8 cellular contexts compared by ENCODE assay signal in genomic region chr18:24726727-24727539, GRCh38.
DNase-seq lines count a peak whose midpoint lies in the region; ATAC-seq, FAIRE-seq and TF ChIP-seq lines count a peak whose summit lies in the region.

No MANE protein-coding gene starts in this region.

- no peak overlapping the region for H4K8ac ChIP-seq in H1 (ENCODE audit: extremely low read depth, insufficient read depth, low read length)

- no peaks in the 10 kb centered on the region for H3K36me3 ChIP-seq in H1 (ENCODE audit: control insufficient read depth in 2 of 4, insufficient read depth in 4 of 4, low read length in 3 of 4)

- H3K4me2 ChIP-seq in H1 (ENCODE audit: insufficient read depth in 1 of 2, low read depth in 2 of 2, low read length in 2 of 2): 0 out of 4 replicates have a peak overlapping the region, but pooled peaks of 1 of the 2 experiments have one; percentile 8

- no peak overlapping the region for H3K27ac ChIP-seq in H1 (ENCODE audit: low read depth, low read length)

- H2AFZ ChIP-seq in H1 (ENCODE audit: low read length): no peak overlapping the region

- no peak overlapping the region for H3K56ac ChIP-seq in H1 (replicated peaks; ENCODE audit: insufficient read length, low read depth, low read length)

- H2BK5ac ChIP-seq in H1 (ENCODE audit: low read depth, low read length): no peak overlapping the region; the same call in 1 of the 2 replicates

- no peak overlapping the region for H2AK5ac ChIP-seq in H1 (ENCODE audit: low read depth, low read length)

- no peak for ATAC-seq in GM19324 (IDR thresholded peaks at IDR 0.05; ENCODE audit: low FRiP score, unreplicated experiment)

- no peaks in the 10 kb centered on the region for H3K4me1 Mint-ChIP-seq in activated CD4-positive, alpha-beta memory T cell treated with anti-CD3 and anti-CD28 coated beads for 36 hours (ENCODE audit: low read depth)

- no peaks in the 10 kb centered on the region for H3K27me3 Mint-ChIP-seq in activated CD4-positive, alpha-beta memory T cell treated with anti-CD3 and anti-CD28 coated beads for 36 hours

- H3K23me2 ChIP-seq in H1 (ENCODE audit: low read depth, low read length): no peaks in the 10 kb centered on the region

- H3K79me2 ChIP-seq in H1 (ENCODE audit: control insufficient read depth in 1 of 2, insufficient read depth in 2 of 2, low read length in 2 of 2): no peaks in the 10 kb centered on the region

- no peak overlapping the region for H3K23ac ChIP-seq in H1 (ENCODE audit: insufficient read length)

- no peaks in the 10 kb centered on the region for H4K20me1 ChIP-seq in H1 (replicated peaks in 1 of 2; ENCODE audit: control insufficient read depth in 1 of 2, insufficient read depth in 2 of 2, low read length in 2 of 2)

- H3K4me3 Mint-ChIP-seq in activated CD4-positive, alpha-beta memory T cell treated with anti-CD3 and anti-CD28 coated beads for 36 hours: no peak overlapping the region

- no peak overlapping the region for H4K5ac ChIP-seq in H1 (ENCODE audit: insufficient read length, low read depth, low read length)

- no peak overlapping the region for H3K14ac ChIP-seq in H1 (ENCODE audit: insufficient read length)

- H3K79me1 ChIP-seq in H1 (ENCODE audit: low read depth, low read length): no peaks in the 10 kb centered on the region

- TF ChIP-seq CTCF in HFF-Myc (IDR thresholded peaks at IDR 0.05; ENCODE audit: low read depth, low read length, missing control alignments) (peak; percentile 84), H1 (IDR thresholded peaks at IDR 0.05; ENCODE audit: control extremely low read depth in 1 of 3, insufficient read depth in 1 of 3, low read depth in 1 of 3, low read length in 3 of 3) (peak; percentile 50 to 85 (median 80))

- no peaks in the 10 kb centered on the region for H3K9me3 ChIP-seq in H1 (ENCODE audit: insufficient read depth in 2 of 2, low read depth in 1 of 2, low read length in 1 of 2)

- TF ChIP-seq POLR2A in H1 (IDR thresholded peaks at IDR 0.05; ENCODE audit: control extremely low read depth in 1 of 2, low read depth in 2 of 2, low read length in 2 of 2): no peak

- no peak overlapping the region for H3K4ac ChIP-seq in H1 (replicated peaks; ENCODE audit: insufficient read length, low read depth, low read length)

- H3K36me3 Mint-ChIP-seq in activated CD4-positive, alpha-beta memory T cell treated with anti-CD3 and anti-CD28 coated beads for 36 hours: no peaks in the 10 kb centered on the region

- H3K4me3 ChIP-seq in HFF-Myc (replicated peaks; ENCODE audit: low read depth, low read length) (peak overlapping the region; percentile 16), H1 (ENCODE audit: extremely low read depth in 1 of 4, insufficient read depth in 2 of 4, low read depth in 3 of 4, low read length in 4 of 4) (no peak overlapping the region)

- intact Hi-C loops in activated CD4-positive, alpha-beta memory T cell treated with anti-CD3 and anti-CD28 coated beads for 36 hours (cut with micrococcal nuclease): loop anchor here (1.0 to 2.0 kb wide), 4 partner anchors 127 to 366 kb away; no protein-coding TSS in a partner anchor

- H2BK15ac ChIP-seq in H1 (ENCODE audit: low read length): 0 out of 2 replicates have a peak overlapping the region, but pooled peaks have one; percentile 77

- no peak for TF ChIP-seq EP300 in H1 (IDR thresholded peaks at IDR 0.05; ENCODE audit: borderline replicate concordance in 1 of 2, low read depth in 2 of 2, low read length in 2 of 2)

- H2BK20ac ChIP-seq in H1 (ENCODE audit: low read length): peak overlapping the region; percentile 84; the same call in 1 of the 2 replicates

- H3K9me3 Mint-ChIP-seq in activated CD4-positive, alpha-beta memory T cell treated with anti-CD3 and anti-CD28 coated beads for 36 hours: no peaks in the 10 kb centered on the region

- peak; percentile 94 for FAIRE-seq in H1 (lab: Jason Lieb, UNC)

- H3K4me1 ChIP-seq in H1 (replicated peaks in 1 of 4; ENCODE audit: control insufficient read depth in 3 of 4, insufficient read depth in 4 of 4, low read length in 3 of 4): no peaks in the 10 kb centered on the region; a peak in 1 of 7 replicates

- no peaks in the 10 kb centered on the region for H3K27me3 ChIP-seq in H1 (replicated peaks in 1 of 4; ENCODE audit: control insufficient read depth in 3 of 4, extremely low read depth in 1 of 4, insufficient read depth in 3 of 4, low read length in 3 of 4)

- DNase-seq in CMK (ENCODE audit: low read depth) (peak; percentile 25), HFF-Myc (ENCODE audit: extremely low read depth, low read depth) (peak; percentile 72), NCI-H526 (lab: John Stamatoyannopoulos, UW) (peak; percentile 60 to 74), H1 (ENCODE audit: low read depth in 1 of 2, low spot score in 2 of 2) (peak in 1 of 2 experiments; percentile 71), midbrain (lab: John Stamatoyannopoulos, UW) (peak; percentile 81)
- DNase-seq in activated CD4-positive, alpha-beta memory T cell treated with anti-CD3 and anti-CD28 coated beads for 36 hours: peak; percentile 63
- peak; percentile 30 for DNase-seq in stimulated activated CD8-positive, alpha-beta memory T cell treated with anti-CD3 and anti-CD28 coated beads, Interleukin-7, amount 100 ng/mL, for 24 hours (ENCODE audit: low read depth)

- 64% methylated on average over 18 of the region's 18 CpGs; no CpG with 5 or more reads in 1 of the 2 experiments for WGBS in H1 (ENCODE audit: extremely low coverage in 1 of 2, insufficient coverage in 1 of 2, insufficient read length in 1 of 2, insufficient replicate concordance in 2 of 2, low coverage in 1 of 2, low lambda C conversion rate in 2 of 2, missing lambda C conversion rate in 1 of 2), 2 experiments

- H2BK12ac ChIP-seq in H1 (ENCODE audit: low read depth, low read length): no peak overlapping the region; the same call in 1 of the 2 replicates

- POLR2A ChIA-PET in activated CD4-positive, alpha-beta memory T cell treated with anti-CD3 and anti-CD28 coated beads for 36 hours (lab: Charles Lee): interaction anchor here (0.8 kb wide), 1 partner anchor 656 kb away, joined by 3 read pairs; no protein-coding TSS in a partner anchor
- POLR2A ChIA-PET in H1 (lab: Charles Lee; ENCODE audit: partially characterized antibody): no interaction called here

- H3K27ac Mint-ChIP-seq in activated CD4-positive, alpha-beta memory T cell treated with anti-CD3 and anti-CD28 coated beads for 36 hours: no peak overlapping the region

- H4K91ac ChIP-seq in H1 (replicated peaks; ENCODE audit: insufficient read length, low read length): no peak overlapping the region

- CTCF ChIA-PET in activated CD4-positive, alpha-beta memory T cell treated with anti-CD3 and anti-CD28 coated beads for 36 hours (lab: Charles Lee): interaction anchor here (0.6 to 3.2 kb wide), 32 partner anchors 9 to 367 kb away, joined by 3 to 27 read pairs (median 4); no protein-coding TSS in a partner anchor
- CTCF ChIA-PET in H1 (lab: Charles Lee; ENCODE audit: partially characterized antibody): interaction anchor here (0.6 to 11.0 kb wide), 51 partner anchors 10 to 502 kb away, joined by 3 to 172 read pairs (median 4); no protein-coding TSS in a partner anchor

- H3K9ac ChIP-seq in H1 (replicated peaks in 1 of 4; ENCODE audit: extremely low read depth in 1 of 4, low read depth in 3 of 4, low read length in 3 of 4): no peak overlapping the region; a peak in 1 of 7 replicates

- peak; percentile 93 to 95 for TF ChIP-seq RAD21 in H1 (IDR thresholded peaks at IDR 0.05 in 1 of 2, conservative IDR thresholded peaks at IDR 0.05 in 1 of 2; ENCODE audit: low read depth in 2 of 2, low read length in 2 of 2)

- H2BK120ac ChIP-seq in H1 (replicated peaks; ENCODE audit: low read depth, low read length): no peak overlapping the region

- no peak overlapping the region for H3K18ac ChIP-seq in H1 (ENCODE audit: extremely low read depth, low read length)

TF ChIP-seq in H1, 55 proteins besides CTCF, POLR2A, EP300 and RAD21:
- no peak for TF ChIP-seq CBX8 (IDR thresholded peaks at IDR 0.05; ENCODE audit: borderline replicate concordance, low read depth, low read length)
- TF ChIP-seq YY1 (IDR thresholded peaks at IDR 0.05; ENCODE audit: low read depth, low read length): 0 out of 2 replicates have a peak, but pooled peaks have one; percentile 24
- no peak for TF ChIP-seq KDM1A (IDR thresholded peaks at IDR 0.05; ENCODE audit: borderline replicate concordance, low read length)
